Comparison of ENCODE assay signal across 33 cellular contexts in the genomic region with DNA sequence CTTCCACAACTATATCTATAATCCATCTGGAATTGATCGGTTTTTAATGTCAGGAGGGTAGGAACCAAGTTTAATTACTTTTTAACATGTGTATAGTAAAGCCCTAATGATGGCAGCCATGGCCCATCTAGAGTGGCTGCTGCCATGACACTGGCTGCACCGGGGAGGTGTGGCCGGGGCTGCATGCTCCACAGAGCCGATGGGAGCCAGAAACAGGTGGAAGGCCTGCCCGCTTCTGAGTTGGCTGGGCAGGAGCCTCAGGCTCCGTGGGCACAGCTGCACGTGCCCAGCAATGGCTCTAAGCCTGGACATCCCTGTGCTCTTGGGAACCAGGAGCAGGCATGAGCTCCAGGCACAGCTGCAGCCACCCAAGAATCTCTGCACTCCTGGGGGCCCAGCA.
"Had no signal": no experiment of that assay in that cellular context is flagged by ENCODE, and none has a peak within 500 bp of the region (broad histone marks: within the 10 kb centered on the region; RNA-seq: fewer than 3 reads in every experiment).

No MANE protein-coding gene starts in this region.

- H3K36me3 ChIP-seq: MG63 had no signal

- H3K27ac ChIP-seq: KMS-11 had no signal

- H3K9me3 ChIP-seq: MG63 had no signal

- DNase-seq: Karpas-422, Kasumi-1, MG63, MM.1S, MV-4-11, NCI-H1048, NCI-H1092, NCI-H1092 treated with DMSO at 0.1 percent for 48 hours, NCI-H1105, NCI-H1105 treated with DMSO at 0.1 percent for 48 hours, NCI-H1417, NCI-H1417 treated with DMSO at 0.1 percent for 48 hours, NCI-H1436, NCI-H1436 treated with DMSO at 0.1 percent for 48 hours, NCI-H146, NCI-H1694, NCI-H1694 treated with DMSO at 0.1 percent for 48 hours, NCI-H187, NCI-H187 treated with DMSO at 0.1 percent for 48 hours, NCI-H1930, NCI-H2029, NCI-H2029 treated with DMSO at 0.1 percent for 48 hours, NCI-H2081, NCI-H2081 treated with DMSO at 0.1 percent for 48 hours, NCI-H2107, NCI-H2171, NCI-H2171 treated with DMSO at 0.1 percent for 48 hours, NCI-H2227 treated with DMSO at 0.1 percent for 48 hours, NCI-H226, NCI-H345, NCI-H446 treated with DMSO at 0.1 percent for 48 hours, NCI-H510A had no signal

- H3K9ac ChIP-seq: KMS-11 had no signal

- H3K4me3 ChIP-seq: MG63 had no signal
